Comparison of ENCODE assay signal across 8 cellular contexts in the genomic region with DNA sequence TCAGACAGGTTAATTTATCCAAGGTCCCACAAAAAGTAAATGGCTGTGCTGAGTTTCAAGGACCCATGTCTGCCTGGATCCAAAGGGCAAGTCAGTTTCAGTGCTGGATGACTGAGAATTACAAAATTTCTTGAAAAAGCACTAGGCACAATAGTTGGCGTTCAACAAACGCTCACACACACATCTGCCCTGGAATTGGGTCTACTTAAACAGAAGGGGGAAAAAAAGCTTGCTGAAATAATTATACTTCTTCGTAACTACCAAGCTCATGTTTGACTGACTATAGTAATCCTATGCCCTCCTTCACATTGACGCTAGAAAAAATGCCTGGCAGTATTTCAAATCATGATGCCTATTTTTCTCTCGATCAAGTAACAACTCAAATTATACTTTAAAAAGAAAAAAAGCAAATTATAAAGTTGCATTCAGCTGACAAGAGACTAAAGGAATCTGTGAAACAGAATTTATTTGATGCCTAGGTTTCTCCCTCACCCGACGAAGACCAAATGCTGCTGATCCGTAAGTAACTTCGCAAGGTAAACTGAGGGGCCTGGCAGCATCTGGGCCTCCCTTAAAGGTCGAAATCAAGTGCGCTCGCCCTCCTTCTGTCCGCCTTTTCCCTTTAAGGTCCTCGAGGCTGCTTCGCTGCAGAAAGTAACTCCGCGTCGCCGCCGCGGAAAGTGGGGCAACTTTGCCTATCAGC. TPM values are rescaled to one million over a fixed set of nuclear protein-coding genes. Genes with fewer than 3 reads are reported as not detected.
DNase-seq lines count a peak whose midpoint lies in the region; ATAC-seq and TF ChIP-seq lines count a peak whose summit lies in the region.

No MANE protein-coding gene starts in this region.

- TF ChIP-seq EP300 in esophagus muscularis mucosa (IDR thresholded peaks at IDR 0.05) = no peak

- peak; percentile 35 for DNase-seq in NCI-H2171 treated with DMSO at 0.1 percent for 48 hours (lab: John Stamatoyannopoulos, UW)
- DNase-seq in NCI-H2171 (lab: John Stamatoyannopoulos, UW) = no peak
- DNase-seq in SJSA1 (ENCODE audit: low read depth in 1 of 2, low spot score in 2 of 2) = no peak
- no peak for DNase-seq in esophagus muscularis mucosa (ENCODE audit: extremely low spot score)
- DNase-seq in osteocyte (ENCODE audit: extremely low spot score, unreplicated experiment) = no peak
- no peak for DNase-seq in C1 segment of cervical spinal cord (lab: John Stamatoyannopoulos, UW)

- TF ChIP-seq CTCF in esophagus muscularis mucosa (IDR thresholded peaks at IDR 0.05) (no peak), osteocyte (IDR thresholded peaks at IDR 0.05) (no peak)

- H3K36me3 ChIP-seq in SJSA1 = peaks cover 6% of the 10 kb centered on the region; the same call in 1 of the 2 replicates
- H3K36me3 ChIP-seq in esophagus muscularis mucosa = no peaks in the 10 kb centered on the region

- H3K9me3 ChIP-seq in SJSA1 (replicated peaks) (no peaks in the 10 kb centered on the region), esophagus muscularis mucosa (no peaks in the 10 kb centered on the region)

- no peaks in the 10 kb centered on the region for H3K27me3 ChIP-seq in SJSA1 (replicated peaks)
- H3K27me3 ChIP-seq in esophagus muscularis mucosa = no peaks in the 10 kb centered on the region

- TF ChIP-seq POLR2A in esophagus muscularis mucosa (IDR thresholded peaks at IDR 0.05; ENCODE audit: low read depth) = no peak

- H3K27ac Mint-ChIP-seq in osteocyte (ENCODE audit: unreplicated experiment) = peak overlapping the region; percentile 93

- H3K27me3 Mint-ChIP-seq in osteocyte (ENCODE audit: unreplicated experiment) = peaks cover 3% of the 10 kb centered on the region

- H3K4me3 Mint-ChIP-seq in osteocyte (ENCODE audit: unreplicated experiment) = peak overlapping the region; percentile 96

- H3K4me3 ChIP-seq in SJSA1 (peak overlapping the region; percentile 73), esophagus muscularis mucosa (peak overlapping the region; percentile 89 to 99 (median 97))

- 12% methylated on average over 17 of the region's 21 CpGs for WGBS in esophagus muscularis mucosa

- no peak for ATAC-seq in GM18861 (IDR thresholded peaks at IDR 0.05; ENCODE audit: unreplicated experiment)
- no peak for ATAC-seq in HG03342 (IDR thresholded peaks at IDR 0.05; ENCODE audit: unreplicated experiment)

- intact Hi-C loops in esophagus muscularis mucosa (cut with DNase I) = no loop called here

- H3K9me3 Mint-ChIP-seq in osteocyte (ENCODE audit: unreplicated experiment) = no peaks in the 10 kb centered on the region

- no peaks in the 10 kb centered on the region for H3K36me3 Mint-ChIP-seq in osteocyte (ENCODE audit: unreplicated experiment)

- peaks cover 29% of the 10 kb centered on the region for H3K4me1 Mint-ChIP-seq in osteocyte (ENCODE audit: unreplicated experiment)

- no peak overlapping the region; the same call in 1 of the 2 replicates for H3K27ac ChIP-seq in SJSA1
- peak overlapping the region; percentile 97 to 99 (median 99) for H3K27ac ChIP-seq in esophagus muscularis mucosa (replicated peaks in 1 of 4)

- H3K4me1 ChIP-seq in SJSA1 (replicated peaks) = no peaks in the 10 kb centered on the region; the same call in none of the 2 replicates
- H3K4me1 ChIP-seq in esophagus muscularis mucosa = peaks cover 13 to 36% (median 25%) of the 10 kb centered on the region in 4 donors

RNA-seq across cellular contexts. Expression of gene CD2AP, which starts 0.6 kb away (rescaled TPM):
- total RNA-seq in SJSA1 (2014; rRNA removed; shearing (Covaris generic)) = 26.7 and 28.9 TPM in 2 replicates
- total RNA-seq in esophagus muscularis mucosa (10 to 100 TPM; 17.2 to 20.7 (median 20.0) TPM), osteocyte (17.6 and 18.1 TPM in 2 replicates)
